ENCODE assay signal across 20 cellular contexts in the genomic region with DNA sequence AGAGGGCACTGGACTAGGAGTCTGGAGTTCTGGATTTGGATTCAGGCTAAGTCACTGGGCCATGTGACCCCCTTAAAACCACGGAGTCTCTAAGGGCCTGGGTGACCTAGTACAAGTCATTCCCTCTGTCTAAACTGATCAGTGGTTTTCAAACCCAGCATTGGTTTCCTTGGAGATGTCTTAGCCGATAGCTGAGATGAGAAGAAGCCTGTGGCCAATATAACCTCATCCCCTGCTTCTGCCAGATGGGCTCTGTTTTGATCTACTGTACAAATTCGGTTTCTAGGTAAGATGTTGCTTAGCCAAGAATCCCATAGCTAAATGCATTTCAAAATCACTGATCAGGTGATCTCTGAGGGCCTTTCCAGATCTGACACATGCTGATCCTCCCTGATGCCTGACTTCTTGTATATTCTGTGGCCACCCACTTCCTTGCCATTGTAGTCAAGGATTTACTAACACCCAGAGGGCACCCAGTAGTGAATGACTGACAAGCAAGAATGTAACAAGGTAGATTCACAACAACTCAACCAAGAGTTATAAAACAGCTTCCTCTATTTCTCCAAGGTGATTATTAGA. TPM values are rescaled to one million over a fixed set of nuclear protein-coding genes. Genes with fewer than 3 reads are reported as not detected.
DNase-seq lines count a peak whose midpoint lies in the region; ATAC-seq, FAIRE-seq and TF ChIP-seq lines count a peak whose summit lies in the region.
"Had no signal": no experiment of that assay in that cellular context is flagged by ENCODE, and none has a peak within 500 bp of the region (broad histone marks: within the 10 kb centered on the region; RNA-seq: fewer than 3 reads in every experiment).

No MANE protein-coding gene starts in this region.

- no peak for TF ChIP-seq CTCF in ascending aorta (IDR thresholded peaks at IDR 0.05)

- H3K27me3 ChIP-seq in ascending aorta (no peaks in the 10 kb centered on the region), rectal smooth muscle tissue (ENCODE audit: control insufficient read depth, insufficient read depth, low read length) (no peaks in the 10 kb centered on the region), small intestine (ENCODE audit: control insufficient read depth in 2 of 2, insufficient read depth in 2 of 2, low read length in 2 of 2) (no peaks in the 10 kb centered on the region)
- H3K27me3 ChIP-seq: colonic mucosa, SJSA1, stomach had no signal

- H3K9me3 ChIP-seq in ascending aorta (no peaks in the 10 kb centered on the region), small intestine (ENCODE audit: control insufficient read depth, low read depth) (no peaks in the 10 kb centered on the region)
- H3K9me3 ChIP-seq: colonic mucosa, SJSA1, stomach had no signal

- DNase-seq in GM18507 (ENCODE audit: extremely low spot score, insufficient read length, low read depth) (no peak), HT1080 (ENCODE audit: low read depth) (peak; percentile 46), ascending aorta (ENCODE audit: low spot score in 2 of 2) (no peak), small intestine (no peak)
- DNase-seq: activated CD4-positive, alpha-beta T cell treated with anti-CD3 and anti-CD28 coated beads, Interleukin-2, amount 50 U/mL, for 1 hour; colonic mucosa; GDM1; HFFc6; Kasumi-1; left colon; NCI-H1417 treated with DMSO at 0.1 percent for 48 hours; stimulated activated CD4-positive, alpha-beta T cell treated with anti-CD3 and anti-CD28 coated beads, Interleukin-12 subunit alpha, Interleukin-12 subunit beta, amount 100 ng/mL, for 4 hours; stomach; T1000 had no signal

- peak overlapping the region; percentile 72 to 78 for H3K27ac ChIP-seq in ascending aorta
- H3K27ac ChIP-seq in rectal smooth muscle tissue (ENCODE audit: low read depth, low read length), result peak overlapping the region; percentile 78
- no peak overlapping the region for H3K27ac ChIP-seq in small intestine (ENCODE audit: low read depth in 1 of 2, low read length in 1 of 2)
- H3K27ac ChIP-seq: colonic mucosa, SJSA1 had no signal

- intact Hi-C loops in ascending aorta (cut with DNase I), result no loop called here

- no peak for ATAC-seq in HG03442 (IDR thresholded peaks at IDR 0.05; ENCODE audit: unreplicated experiment)
- ATAC-seq in GM21825 (IDR thresholded peaks at IDR 0.05; ENCODE audit: unreplicated experiment), result no peak
- no peak for ATAC-seq in HG03342 (IDR thresholded peaks at IDR 0.05; ENCODE audit: unreplicated experiment)

- H3K36me3 ChIP-seq in ascending aorta (no peaks in the 10 kb centered on the region), rectal smooth muscle tissue (ENCODE audit: control insufficient read depth, insufficient read depth, low read length) (no peaks in the 10 kb centered on the region), small intestine (ENCODE audit: control insufficient read depth in 2 of 2, insufficient read depth in 2 of 2, low read length in 2 of 2) (no peaks in the 10 kb centered on the region)
- H3K36me3 ChIP-seq: colonic mucosa, SJSA1, stomach had no signal

- no peak overlapping the region for H3K9ac ChIP-seq in rectal smooth muscle tissue (ENCODE audit: low read length)

- WGBS in small intestine, 3 donors, result 72 to 86% (median 84%) methylated on average over 3 of the region's 3 CpGs

- H3K4me1 ChIP-seq in ascending aorta (peaks cover 18 to 37% of the 10 kb centered on the region in 2 donors), rectal smooth muscle tissue (ENCODE audit: control insufficient read depth, insufficient read depth, low read length) (peaks cover 37% of the 10 kb centered on the region), small intestine (ENCODE audit: control insufficient read depth in 2 of 2, insufficient read depth in 1 of 2, low read depth in 1 of 2, low read length in 1 of 2) (no peaks in the 10 kb centered on the region)
- H3K4me1 ChIP-seq: colonic mucosa had no signal

- no peak overlapping the region for H3K4me3 ChIP-seq in ascending aorta
- H3K4me3 ChIP-seq in rectal smooth muscle tissue (ENCODE audit: low read length), result no peak overlapping the region
- H3K4me3 ChIP-seq in small intestine (ENCODE audit: low read depth in 1 of 2, low read length in 2 of 2), result no peak overlapping the region
- H3K4me3 ChIP-seq: colonic mucosa, SJSA1, stomach had no signal

- FAIRE-seq in GM18507 (lab: Jason Lieb, UNC) (peak; percentile 60), small intestine (lab: Jason Lieb, UNC) (no peak)
- FAIRE-seq: D721Med had no signal

RNA-seq across cellular contexts. Expression of a gene that starts 53.1 kb away (rescaled TPM):
- 12.8 and 13.6 TPM in 2 replicates for total RNA-seq in HT1080 (2014; rRNA removed; shearing (Covaris generic))
- 0.95 and 0.99 TPM in 2 replicates for polyA plus RNA-seq in HT1080 (2015; cell fraction: cytosol; rRNA removed)
- polyA plus RNA-seq in HT1080 (2015; cell fraction: nucleus; rRNA removed), result 0.36 and 0.40 TPM in 2 replicates
- 53.5 TPM for total RNA-seq in ascending aorta
- 10 to 100 TPM in 1 of 3 donors, 1 to 10 TPM in 1, under 1 TPM in 1; 0.45 to 18.9 (median 1.4) TPM for polyA plus RNA-seq in small intestine

Comparison
In these comparisons a context has a peak if more than half of its experiments do, and no peak if none do; other contexts are left out.
1. H3K27ac ChIP-seq: peak in ascending aorta (2 of 2) and rectal smooth muscle tissue (single experiment); none in small intestine (0 of 2).